Comparison of ENCODE assay signal across 11 cellular contexts in the genomic region with DNA sequence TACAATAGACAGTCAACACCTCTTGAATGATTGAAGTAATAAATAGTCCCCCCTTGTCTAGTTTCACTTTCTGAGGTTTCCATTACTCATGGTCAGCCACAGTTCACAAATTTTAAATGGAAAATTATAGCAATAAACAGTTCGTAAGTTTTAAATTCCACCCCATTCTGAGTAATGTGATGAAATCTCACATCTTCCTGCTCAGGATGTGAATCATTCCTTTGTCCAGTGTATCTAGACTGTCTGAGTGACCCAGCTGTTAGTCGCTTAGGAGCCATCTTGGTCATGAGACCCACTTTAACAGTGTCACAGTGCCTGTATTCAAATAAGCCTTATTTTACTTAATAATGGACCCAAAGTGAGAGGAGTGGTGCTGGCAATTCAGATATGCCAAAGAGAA.
A peak's percentile ranks its signal among the peaks of the same experiment; 100 is the strongest.
DNase-seq lines count a peak whose midpoint lies in the region; ATAC-seq, FAIRE-seq and TF ChIP-seq lines count a peak whose summit lies in the region.
"Had no signal": no experiment of that assay in that cellular context is flagged by ENCODE, and none has a peak within 500 bp of the region (broad histone marks: within the 10 kb centered on the region; RNA-seq: fewer than 3 reads in every experiment).

No MANE protein-coding gene starts in this region.

- intact Hi-C loops in K562 (cut with micrococcal nuclease): no loop called here

- H3K27me3 ChIP-seq in K562 (ENCODE audit: control insufficient read depth in 2 of 2, insufficient read depth in 2 of 2, low read length in 2 of 2) (no peaks in the 10 kb centered on the region), kidney epithelial cell (ENCODE audit: control insufficient read depth, insufficient read depth, low read length) (no peaks in the 10 kb centered on the region)

- H3K27ac ChIP-seq in K562 (ENCODE audit: extremely low read depth, low read depth, low read length): peak overlapping the region; percentile 48; the same call in 1 of the 3 replicates

- H3K36me3 ChIP-seq in K562 (ENCODE audit: control insufficient read depth, insufficient read depth, low read length): no peaks in the 10 kb centered on the region
- no peaks in the 10 kb centered on the region for H3K36me3 ChIP-seq in kidney epithelial cell (ENCODE audit: control insufficient read depth, insufficient read depth, low read length)

- CTCF ChIA-PET in K562 (lab: Yijun Ruan, JAX; ENCODE audit: low intra/inter-chr PET ratio): no interaction called here

- no peaks in the 10 kb centered on the region for H3K9me1 ChIP-seq in K562 (ENCODE audit: control insufficient read depth, insufficient read depth, low read length)

- no peak for FAIRE-seq in K562 (lab: Jason Lieb, UNC)
- FAIRE-seq: GM12891 had no signal

- no peaks in the 10 kb centered on the region for H3K4me1 ChIP-seq in K562 (replicated peaks in 1 of 2; ENCODE audit: control insufficient read depth in 2 of 2, insufficient read depth in 2 of 2, low read length in 2 of 2)

- in situ Hi-C loops in K562 (cut with MboI): no loop called here

- no peak overlapping the region for H3K9ac ChIP-seq in K562 (ENCODE audit: insufficient read depth in 1 of 2, low read depth in 2 of 2, low read length in 2 of 2)

- TF ChIP-seq CTCF in AG09319 (IDR thresholded peaks at IDR 0.05; ENCODE audit: low read depth, low read length) (no peak), K562 (IDR thresholded peaks at IDR 0.05 in 2 of 3, conservative IDR thresholded peaks at IDR 0.05 in 1 of 3; ENCODE audit: insufficient read depth in 2 of 3, low read depth in 1 of 3, low read length in 3 of 3) (no peak), kidney epithelial cell (IDR thresholded peaks at IDR 0.05; ENCODE audit: insufficient read depth, low read length, poor library complexity, severe bottlenecking) (no peak)

- TF ChIP-seq POLR2A in K562 (conservative IDR thresholded peaks at IDR 0.05): no peak

- no peak for TF ChIP-seq RAD21 in K562 (CRISPR knock-in tag; conservative IDR thresholded peaks at IDR 0.05 in 1 of 2, IDR thresholded peaks at IDR 0.05 in 1 of 2)

- no peak overlapping the region for H3K4me2 ChIP-seq in K562 (ENCODE audit: insufficient read depth, low read length)

- no TSS peak for BruUV-seq in K562 (replicated peaks; lab: Mats Ljungman, UMichigan)

- POLR2A ChIA-PET in K562 (lab: Yijun Ruan, JAX): no interaction called here

- ATAC-seq in K562 (no peak), HG03520 (IDR thresholded peaks at IDR 0.05; ENCODE audit: unreplicated experiment) (no peak)
- ATAC-seq: stimulated activated naive CD8-positive, alpha-beta T cell treated with anti-CD3 and anti-CD28 coated beads, Interleukin-15, amount 100 ng/mL, for 72 hours had no signal

- H3K9me3 ChIP-seq in K562 (replicated peaks; ENCODE audit: control insufficient read depth, insufficient read depth, low read depth, low read length): no peaks in the 10 kb centered on the region; the same call in 1 of the 2 replicates

- TF ChIP-seq EP300 in K562 (IDR thresholded peaks at IDR 0.05; ENCODE audit: low read length): no peak

- H3K4me3 ChIP-seq in K562 (no peak overlapping the region), kidney epithelial cell (ENCODE audit: low read depth, low read length) (no peak overlapping the region)

- H4K20me1 ChIP-seq in K562 (replicated peaks; ENCODE audit: control insufficient read depth, insufficient read depth, low read length): no peaks in the 10 kb centered on the region

- no peaks in the 10 kb centered on the region for H3K79me2 ChIP-seq in K562 (ENCODE audit: control insufficient read depth, insufficient read depth, low read length)

- WGBS in K562 (ENCODE audit: insufficient coverage, low coverage, missing lambda C conversion rate): 6% methylated on average over 2 of the region's 2 CpGs

- peak; percentile 43 for DNase-seq in AG09319 (ENCODE audit: extremely low read depth, low read depth)
- peak; percentile 95 for DNase-seq in LHCN-M2 (ENCODE audit: low read depth)
- DNase-seq in K562 (ENCODE audit: extremely low read depth in 1 of 4, low spot score in 3 of 4): peak in 1 of 4 experiments; percentile 6
- peak; percentile 66 for DNase-seq in kidney epithelial cell (ENCODE audit: low read depth)
- DNase-seq in anterior cingulate cortex (lab: John Stamatoyannopoulos, UW): no peak
- no peak for DNase-seq in NCI-H510A (lab: John Stamatoyannopoulos, UW)
- DNase-seq in NCI-H128 (lab: John Stamatoyannopoulos, UW; ENCODE audit: unreplicated experiment): no peak
- DNase-seq: C1 segment of cervical spinal cord; stimulated activated naive CD8-positive, alpha-beta T cell treated with anti-CD3 and anti-CD28 coated beads, Interleukin-15, amount 100 ng/mL, for 72 hours had no signal

- H2AFZ ChIP-seq in K562 (ENCODE audit: low read depth, low read length): peak overlapping the region; percentile 51

TF ChIP-seq in K562, 482 proteins besides CTCF, POLR2A, EP300 and RAD21:
- TF ChIP-seq PPARD (CRISPR knock-in tag; IDR thresholded peaks at IDR 0.05) (no peak), FOSL1 (tag; conservative IDR thresholded peaks at IDR 0.05) (peak; percentile 71), NR2C1 (IDR thresholded peaks at IDR 0.05) (no peak), NR2C1 (tag; IDR thresholded peaks at IDR 0.05) (peak; percentile 50), SNRNP70 (optimal IDR thresholded peaks at IDR 0.05; ENCODE audit: low read depth, low read length) (no peak), RNF2 (IDR thresholded peaks at IDR 0.05) (no peak), HNRNPL (IDR thresholded peaks at IDR 0.05; ENCODE audit: low read depth, low read length) (no peak), ZNF644 (tag; IDR thresholded peaks at IDR 0.05; ENCODE audit: low read depth) (0 out of 2 replicates have a peak, but pooled peaks have one; percentile 23)
- TF ChIP-seq, protein P1, sequence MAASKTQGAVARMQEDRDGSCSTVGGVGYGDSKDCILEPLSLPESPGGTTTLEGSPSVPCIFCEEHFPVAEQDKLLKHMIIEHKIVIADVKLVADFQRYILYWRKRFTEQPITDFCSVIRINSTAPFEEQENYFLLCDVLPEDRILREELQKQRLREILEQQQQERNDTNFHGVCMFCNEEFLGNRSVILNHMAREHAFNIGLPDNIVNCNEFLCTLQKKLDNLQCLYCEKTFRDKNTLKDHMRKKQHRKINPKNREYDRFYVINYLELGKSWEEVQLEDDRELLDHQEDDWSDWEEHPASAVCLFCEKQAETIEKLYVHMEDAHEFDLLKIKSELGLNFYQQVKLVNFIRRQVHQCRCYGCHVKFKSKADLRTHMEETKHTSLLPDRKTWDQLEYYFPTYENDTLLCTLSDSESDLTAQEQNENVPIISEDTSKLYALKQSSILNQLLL (CRISPR knock-in tag; IDR thresholded peaks at IDR 0.05; ENCODE audit: borderline replicate concordance): no peak
- TF ChIP-seq, protein P2, sequence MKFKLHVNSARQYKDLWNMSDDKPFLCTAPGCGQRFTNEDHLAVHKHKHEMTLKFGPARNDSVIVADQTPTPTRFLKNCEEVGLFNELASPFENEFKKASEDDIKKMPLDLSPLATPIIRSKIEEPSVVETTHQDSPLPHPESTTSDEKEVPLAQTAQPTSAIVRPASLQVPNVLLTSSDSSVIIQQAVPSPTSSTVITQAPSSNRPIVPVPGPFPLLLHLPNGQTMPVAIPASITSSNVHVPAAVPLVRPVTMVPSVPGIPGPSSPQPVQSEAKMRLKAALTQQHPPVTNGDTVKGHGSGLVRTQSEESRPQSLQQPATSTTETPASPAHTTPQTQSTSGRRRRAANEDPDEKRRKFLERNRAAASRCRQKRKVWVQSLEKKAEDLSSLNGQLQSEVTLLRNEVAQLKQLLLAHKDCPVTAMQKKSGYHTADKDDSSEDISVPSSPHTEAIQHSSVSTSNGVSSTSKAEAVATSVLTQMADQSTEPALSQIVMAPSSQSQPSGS (CRISPR knock-in tag; IDR thresholded peaks at IDR 0.05): no peak

Comparison
In these comparisons a context has a peak if more than half of its experiments do, and no peak if none do; other contexts are left out.
1. DNase-seq: peak in AG09319 (single experiment), LHCN-M2 (single experiment) and kidney epithelial cell (single experiment); none in anterior cingulate cortex (0 of 58), NCI-H510A (single experiment) and NCI-H128 (single experiment).